ENCODE assay signal across 14 cellular contexts in genomic region chr7:2307690-2308107, GRCh38. TPM values are rescaled to one million over a fixed set of nuclear protein-coding genes. Genes with fewer than 3 reads are reported as not detected.
DNase-seq lines count a peak whose midpoint lies in the region; ATAC-seq and TF ChIP-seq lines count a peak whose summit lies in the region.
"Had no signal": no experiment of that assay in that cellular context is flagged by ENCODE, and none has a peak within 500 bp of the region (broad histone marks: within the 10 kb centered on the region; RNA-seq: fewer than 3 reads in every experiment).

No MANE protein-coding gene starts in this region.

- POLR2A ChIA-PET in IMR-90 (lab: Charles Lee; ENCODE audit: unreplicated experiment), result no interaction called here

- TF ChIP-seq CTCF in IMR-90 (conservative IDR thresholded peaks at IDR 0.05; ENCODE audit: low read depth, low read length), result no peak
- TF ChIP-seq CTCF in mesothelial cell of epicardium (IDR thresholded peaks at IDR 0.05; ENCODE audit: unreplicated experiment), result no peak
- TF ChIP-seq CTCF in right atrium auricular region (IDR thresholded peaks at IDR 0.05), result no peak

- 0 out of 2 replicates have a peak overlapping the region, but pooled peaks have one; percentile 7 for H3K4ac ChIP-seq in IMR-90 (ENCODE audit: low read depth, low read length)

- no peaks in the 10 kb centered on the region for H3F3A ChIP-seq in GM23248 (ENCODE audit: insufficient read depth)

- no peaks in the 10 kb centered on the region for H3K9me2 ChIP-seq in GM23248 (ENCODE audit: insufficient read depth)

- BruUV-seq in IMR-90 (replicated peaks; lab: Mats Ljungman, UMichigan), result no TSS peak

- no peak overlapping the region for H4K8ac ChIP-seq in IMR-90 (ENCODE audit: low read depth in 2 of 2, low read length in 2 of 2)

- H3K9ac ChIP-seq in IMR-90 (ENCODE audit: low read depth, low read length) (no peak overlapping the region), GM23248 (no peak overlapping the region)

- H3K27me3 ChIP-seq in IMR-90 (ENCODE audit: control insufficient read depth, insufficient read depth, low read length) (no peaks in the 10 kb centered on the region), GM23248 (replicated peaks; ENCODE audit: insufficient read depth) (no peaks in the 10 kb centered on the region), right atrium auricular region (no peaks in the 10 kb centered on the region)
- H3K27me3 ChIP-seq: left lung had no signal

- TF ChIP-seq RAD21 in IMR-90 (IDR thresholded peaks at IDR 0.05; ENCODE audit: low read length), result no peak

- H3K36me3 Mint-ChIP-seq in mesothelial cell of epicardium, result peaks cover 2% of the 10 kb centered on the region

- H3K4me3 ChIP-seq in IMR-90 (ENCODE audit: insufficient read depth, low read depth, low read length) (no peak overlapping the region), GM23248 (no peak overlapping the region), right atrium auricular region (no peak overlapping the region)
- H3K4me3 ChIP-seq: left lung had no signal

- peak; percentile 51 for ATAC-seq in GM18511 (IDR thresholded peaks at IDR 0.05; ENCODE audit: unreplicated experiment)
- ATAC-seq in GM21576 (IDR thresholded peaks at IDR 0.05; ENCODE audit: unreplicated experiment), result peak; percentile 53
- no peak for ATAC-seq in IMR-90 (ENCODE audit: low read depth)
- ATAC-seq: left lung, sciatic nerve had no signal

- H2AFZ ChIP-seq in IMR-90 (replicated peaks; ENCODE audit: low read length, poor library complexity) (no peak overlapping the region), GM23248 (no peak overlapping the region)

- H3K14ac ChIP-seq in IMR-90 (replicated peaks; ENCODE audit: low read depth, low read length), result no peak overlapping the region

- peaks cover 77% of the 10 kb centered on the region for H3K79me2 ChIP-seq in GM23248 (ENCODE audit: insufficient read depth)

- no peaks in the 10 kb centered on the region for H3K27me3 Mint-ChIP-seq in mesothelial cell of epicardium (ENCODE audit: low read depth)
- H3K27me3 Mint-ChIP-seq: activated naive CD8-positive, alpha-beta T cell had no signal

- H3K4me2 ChIP-seq in IMR-90 (ENCODE audit: low read depth, low read length) (no peak overlapping the region), GM23248 (ENCODE audit: unreplicated experiment) (no peak overlapping the region)

- CTCF ChIA-PET in IMR-90 (lab: Yijun Ruan, JAX), result no interaction called here

- peak overlapping the region; percentile 44 for H2AK9ac ChIP-seq in IMR-90 (replicated peaks; ENCODE audit: low read depth, low read length, poor library complexity)

- H3K36me3 ChIP-seq in IMR-90 (ENCODE audit: control insufficient read depth, insufficient read depth, low read length) (no peaks in the 10 kb centered on the region), GM23248 (ENCODE audit: low read depth) (no peaks in the 10 kb centered on the region), right atrium auricular region (no peaks in the 10 kb centered on the region)

- no peak overlapping the region for H3K18ac ChIP-seq in IMR-90 (ENCODE audit: low read depth, low read length)

- H3K79me1 ChIP-seq in IMR-90 (ENCODE audit: low read depth in 1 of 2, low read length in 2 of 2), result peaks cover 22 to 64% of the 10 kb centered on the region in 2 experiments

- no peak overlapping the region for H4K5ac ChIP-seq in IMR-90 (ENCODE audit: low read depth, low read length)

- no peak overlapping the region for H3K4me3 Mint-ChIP-seq in mesothelial cell of epicardium
- H3K4me3 Mint-ChIP-seq: activated naive CD8-positive, alpha-beta T cell had no signal

- peaks cover 2% of the 10 kb centered on the region for H3K9me1 ChIP-seq in IMR-90 (ENCODE audit: insufficient read depth, low read length)

- no peak overlapping the region for H2BK20ac ChIP-seq in IMR-90 (ENCODE audit: low read depth, low read length)

- H2BK120ac ChIP-seq in IMR-90 (ENCODE audit: low read depth, low read length), result no peak overlapping the region

- no peak overlapping the region for H3K27ac ChIP-seq in IMR-90 (ENCODE audit: insufficient read depth, low read length)
- no peak overlapping the region for H3K27ac ChIP-seq in GM23248
- no peak overlapping the region for H3K27ac ChIP-seq in right atrium auricular region
- H3K27ac ChIP-seq: HL-60, left lung, WERI-Rb-1 had no signal

- dilution Hi-C loops in IMR-90 (cut with HindIII; ENCODE audit: low sequenced_read_pairs, unreplicated experiment), result no loop called here

- H3K4me1 ChIP-seq in IMR-90 (ENCODE audit: control insufficient read depth, insufficient read depth, low read length) (peaks cover 4% of the 10 kb centered on the region; the same call in 1 of the 2 replicates), GM23248 (ENCODE audit: insufficient read depth) (no peaks in the 10 kb centered on the region), right atrium auricular region (peaks cover 0 to 35% of the 10 kb centered on the region in 2 donors)

- no peaks in the 10 kb centered on the region for H3K9me3 Mint-ChIP-seq in mesothelial cell of epicardium

- no peak overlapping the region for H3K56ac ChIP-seq in IMR-90 (ENCODE audit: extremely low read depth, insufficient read depth, low read length)

- intact Hi-C loops in IMR-90 (cut with micrococcal nuclease), result no loop called here

- no peak overlapping the region for H4K91ac ChIP-seq in IMR-90 (ENCODE audit: insufficient read depth, low read depth, low read length)

- H2BK15ac ChIP-seq in IMR-90 (ENCODE audit: low read depth, low read length), result no peak overlapping the region

- in situ Hi-C loops in IMR-90 (cut with MboI; ENCODE audit: low sequenced_read_pairs), result no loop called here
- in situ Hi-C loops in GM23248 (cut with MboI), result no loop called here

- 0 out of 2 replicates have a peak overlapping the region, but pooled peaks have one; percentile 4 for H2AK5ac ChIP-seq in IMR-90 (ENCODE audit: low read depth, low read length)

- WGBS in IMR-90 (ENCODE audit: extremely low coverage in 2 of 2, insufficient read length in 1 of 2), 2 experiments, result no CpG with 5 or more reads among the region's 7 CpGs
- WGBS in GM23248 (ENCODE audit: low coverage in 1 of 2, low lambda C conversion rate in 2 of 2, missing lambda C conversion rate in 2 of 2), 2 experiments, result 77 to 80% methylated on average over 5 to 7 of the region's 7 CpGs

- peak overlapping the region; percentile 88 for H3K27ac Mint-ChIP-seq in mesothelial cell of epicardium
- H3K27ac Mint-ChIP-seq: activated naive CD8-positive, alpha-beta T cell had no signal

- peaks cover 47% of the 10 kb centered on the region for H3K4me1 Mint-ChIP-seq in mesothelial cell of epicardium

- no peak for TF ChIP-seq POLR2A in IMR-90 (IDR thresholded peaks at IDR 0.05; ENCODE audit: low read depth, low read length)

- DNase-seq in IMR-90 (no peak), mesothelial cell of epicardium (ENCODE audit: low spot score in 2 of 2, unreplicated experiment in 2 of 2) (no peak), GM23248 (no peak), cerebellum (ENCODE audit: low spot score) (no peak), right atrium auricular region (ENCODE audit: low spot score) (no peak)
- no peak for DNase-seq in activated effector memory CD4-positive, alpha-beta T cell treated with Interleukin-2 at 50 U/mL for 16 hours
- DNase-seq: stimulated activated naive CD4-positive, alpha-beta T cell treated with Interleukin-2 at 50 U/mL for 16 hours; WERI-Rb-1 had no signal

- H2BK5ac ChIP-seq in IMR-90 (ENCODE audit: low read depth, low read length, poor library complexity, severe bottlenecking), result no peak overlapping the region

- H3K9me3 ChIP-seq in IMR-90 (ENCODE audit: control insufficient read depth, insufficient read depth, low read length) (no peaks in the 10 kb centered on the region), GM23248 (ENCODE audit: low read depth) (no peaks in the 10 kb centered on the region), right atrium auricular region (no peaks in the 10 kb centered on the region)
- H3K9me3 ChIP-seq: left lung had no signal

- H3K23ac ChIP-seq in IMR-90 (ENCODE audit: low read depth, low read length), result 0 out of 2 replicates have a peak overlapping the region, but pooled peaks have one; percentile 24

- H4K20me1 ChIP-seq in IMR-90 (ENCODE audit: insufficient read depth, low read length) (peaks cover 13% of the 10 kb centered on the region; the same call in 1 of the 2 replicates), GM23248 (ENCODE audit: insufficient read depth) (no peaks in the 10 kb centered on the region)

TF ChIP-seq in IMR-90, 13 proteins besides CTCF, POLR2A, EP300 and RAD21 (continues in another document):
- no peak for TF ChIP-seq NFE2L2 (IDR thresholded peaks at IDR 0.05; ENCODE audit: low read depth, low read length)
- TF ChIP-seq RCOR1 (IDR thresholded peaks at IDR 0.05; ENCODE audit: insufficient replicate concordance, low read length), result no peak
- no peak for TF ChIP-seq USF2 (IDR thresholded peaks at IDR 0.05; ENCODE audit: low read depth, low read length)
- TF ChIP-seq MXI1 (IDR thresholded peaks at IDR 0.05; ENCODE audit: borderline replicate concordance, low read depth, low read length), result no peak
- TF ChIP-seq MAZ (IDR thresholded peaks at IDR 0.05; ENCODE audit: borderline replicate concordance, low read depth, low read length), result no peak
- TF ChIP-seq CHD1 (IDR thresholded peaks at IDR 0.05; ENCODE audit: low read depth, low read length), result no peak

RNA-seq across cellular contexts. Expression of gene SNX8, which starts 6.5 kb away (rescaled TPM):
- 7.7 and 8.6 TPM in 2 replicates for total RNA-seq in IMR-90 (2012; rRNA removed)
- polyA plus RNA-seq in IMR-90 (2012; rRNA removed), result 55.9 and 65.0 TPM in 2 replicates
- 9.9 and 15.0 TPM in 2 replicates for polyA plus RNA-seq in IMR-90 (2012; cell fraction: cytosol; rRNA removed)
- 26.2 and 42.9 TPM in 2 replicates for polyA plus RNA-seq in IMR-90 (2012; cell fraction: nucleus; rRNA removed; ENCODE audit: low replicate concordance)
- 35.3 to 42.6 TPM (median 41.2 TPM) in 3 replicates for total RNA-seq in mesothelial cell of epicardium
- 13.1 and 23.8 TPM in 2 replicates for total RNA-seq in GM23248 (2014; rRNA removed; shearing (Covaris generic))
- polyA plus RNA-seq in GM23248 (2016; fragmentation: Nextera tagmentation; extraction: Ambion mirVana), result 36.8 and 44.4 TPM in 2 replicates
- total RNA-seq in cerebellum, result 9.9 TPM
- total RNA-seq in right atrium auricular region, result 10 to 100 TPM; 20.0 to 23.0 TPM

RNA-seq across cellular contexts. Expression of gene EIF3B, which starts 46.9 kb away (rescaled TPM):
- 201 and 211 TPM in 2 replicates for total RNA-seq in IMR-90 (2012; rRNA removed)
- 105 and 107 TPM in 2 replicates for polyA plus RNA-seq in IMR-90 (2012; rRNA removed)
- 68.3 and 87.5 TPM in 2 replicates for polyA plus RNA-seq in IMR-90 (2012; cell fraction: cytosol; rRNA removed)
- 232 and 274 TPM in 2 replicates for polyA plus RNA-seq in IMR-90 (2012; cell fraction: nucleus; rRNA removed; ENCODE audit: low replicate concordance)
- total RNA-seq in mesothelial cell of epicardium, result 198 to 200 TPM (median 199 TPM) in 3 replicates
- total RNA-seq in GM23248 (2014; rRNA removed; shearing (Covaris generic)), result 180 and 212 TPM in 2 replicates
- 79.5 and 82.5 TPM in 2 replicates for polyA plus RNA-seq in GM23248 (2016; fragmentation: Nextera tagmentation; extraction: Ambion mirVana)
- total RNA-seq in cerebellum, result 57.8 TPM
- total RNA-seq in right atrium auricular region, result 10 to 100 TPM; 51.4 to 66.9 TPM
